37 cellular contexts compared by ENCODE assay signal in genomic region chr5:170071748-170072147, GRCh38. TPM values are rescaled to one million over a fixed set of nuclear protein-coding genes. Genes with fewer than 3 reads are reported as not detected.
"Had no signal": no experiment of that assay in that cellular context is flagged by ENCODE, and none has a peak within 500 bp of the region (broad histone marks: within the 10 kb centered on the region; RNA-seq: fewer than 3 reads in every experiment).

No MANE protein-coding gene starts in this region.

- H3K4me1 ChIP-seq: adrenal gland, body of pancreas, breast epithelium had no signal

- FAIRE-seq: astrocyte, TTC549 had no signal

- H3K27me3 ChIP-seq: adrenal gland, body of pancreas, brain microvascular endothelial cell, breast epithelium had no signal

- H3K36me3 ChIP-seq: adrenal gland, brain microvascular endothelial cell, breast epithelium had no signal

- ATAC-seq: activated CD8-positive, alpha-beta T cell treated with anti-CD3 and anti-CD28 coated beads for 36 hours; activated naive CD4-positive, alpha-beta T cell treated with anti-CD3 and anti-CD28 coated beads, Interleukin-2, amount 50 U/mL, for 72 hours; activated T-cell treated with anti-CD3 and anti-CD28 coated beads, Interleukin-2, amount 50 U/mL, for 4 hours; activated T-cell treated with anti-CD3 and anti-CD28 coated beads, Interleukin-2, amount 50 U/mL, for 72 hours; activated T-helper 17 cell treated with anti-CD3 and anti-CD28 coated beads, Interleukin-2, amount 50 U/mL, for 72 hours; body of pancreas had no signal

- H3K9me3 ChIP-seq: adrenal gland, body of pancreas, breast epithelium had no signal

- H3K27ac ChIP-seq: adrenal gland, body of pancreas, brain microvascular endothelial cell, breast epithelium, VCaP had no signal

- DNase-seq: activated B cell treated with CpG ODN at 0.5 μM for 24 hours; activated CD4-positive, alpha-beta memory T cell treated with anti-CD3 and anti-CD28 coated beads for 36 hours; activated CD4-positive, alpha-beta T cell treated with anti-CD3 and anti-CD28 coated beads for 4 hours; activated CD4-positive, alpha-beta T cell treated with anti-CD3 and anti-CD28 coated beads, Interleukin-2, amount 10 ng/mL, durations not matched to agents 24 days and 14 days; activated CD4-positive, alpha-beta T cell treated with anti-CD3 and anti-CD28 coated beads, Interleukin-2, amount 50 U/mL, for 1 hour; activated CD4-positive, alpha-beta T cell treated with anti-CD3 and anti-CD28 coated beads, Interleukin-2, amount 50 U/mL, for 4 hours; activated CD4-positive, CD25-positive, alpha-beta regulatory T cell treated with anti-CD3 and anti-CD28 coated beads, Interleukin-2, amount 50 U/mL, for 72 hours; activated CD8-positive, alpha-beta memory T cell treated with anti-CD3 and anti-CD28 coated beads, Interleukin-2, amount 50 U/mL, for 4 hours; activated CD8-positive, alpha-beta T cell treated with anti-CD3 and anti-CD28 coated beads for 36 hours; activated effector memory CD4-positive, alpha-beta T cell treated with anti-CD3 and anti-CD28 coated beads, Interleukin-2, amount 50 U/mL, for 16 hours; activated gamma-delta T cell treated with Interleukin-2 at 50 U/mL for 16 hours; activated naive CD4-positive, alpha-beta T cell; activated naive CD4-positive, alpha-beta T cell treated with anti-CD3 and anti-CD28 coated beads for 36 hours; activated naive CD4-positive, alpha-beta T cell treated with anti-CD3 and anti-CD28 coated beads, Interleukin-2, amount 50 U/mL, for 16 hours; activated naive CD8-positive, alpha-beta T cell treated with anti-CD3 and anti-CD28 coated beads for 36 hours; activated T-cell treated with anti-CD3 and anti-CD28 coated beads for 4 hours; activated T-cell treated with anti-CD3 and anti-CD28 coated beads, Interleukin-2, amount 50 U/mL, for 1 hour; activated T-cell treated with anti-CD3 and anti-CD28 coated beads, Interleukin-2, amount 50 U/mL, for 4 hours; activated T-cell treated with anti-CD3 and anti-CD28 coated beads, Interleukin-2, amount 50 U/mL, for 72 hours; adrenal gland; amniotic stem cell; aorta; body of pancreas; brain microvascular endothelial cell; central memory CD4-positive, alpha-beta T cell; T-helper 2 cell; T-helper 9 cell had no signal

- H3K4me3 ChIP-seq: adrenal gland, body of pancreas, breast epithelium had no signal

RNA-seq across cellular contexts. Expression of gene FOXI1, which starts 33.9 kb away (rescaled TPM):
- total RNA-seq: activated B cell treated with CpG ODN at 0.5 μM for 24 hours; activated CD4-positive, alpha-beta memory T cell treated with anti-CD3 and anti-CD28 coated beads for 36 hours; activated CD8-positive, alpha-beta memory T cell treated with anti-CD3 and anti-CD28 coated beads for 36 hours; activated CD8-positive, alpha-beta T cell treated with anti-CD3 and anti-CD28 coated beads for 36 hours; activated naive CD4-positive, alpha-beta T cell treated with anti-CD3 and anti-CD28 coated beads for 36 hours; activated naive CD4-positive, alpha-beta T cell treated with anti-CD3 and anti-CD28 coated beads, Interleukin-2, amount 50 U/mL, for 72 hours; activated naive CD8-positive, alpha-beta T cell treated with anti-CD3 and anti-CD28 coated beads for 36 hours; activated T-cell treated with anti-CD3 and anti-CD28 coated beads, Interleukin-2, amount 50 U/mL, for 4 hours; activated T-cell treated with anti-CD3 and anti-CD28 coated beads, Interleukin-2, amount 50 U/mL, for 72 hours; activated T-helper 1 cell treated with anti-CD3 and anti-CD28 coated beads, Interleukin-12 subunit alpha, Interleukin-12 subunit beta, Interleukin-2, Interleukin-4 antibody, amounts not matched to agents 30 ng/mL and 10 ng/mL and 1 ng/mL, durations not matched to agents 14 hours and 24 hours and 36 hours; activated T-helper 17 cell treated with anti-CD3 and anti-CD28 coated beads, Interleukin-2, amount 50 U/mL, for 72 hours; adrenal gland; aorta; astrocyte; body of pancreas; cardiac septum; cerebellum had no signal
- polyA plus RNA-seq: adrenal gland, aorta had no signal
